In the genomic region with DNA sequence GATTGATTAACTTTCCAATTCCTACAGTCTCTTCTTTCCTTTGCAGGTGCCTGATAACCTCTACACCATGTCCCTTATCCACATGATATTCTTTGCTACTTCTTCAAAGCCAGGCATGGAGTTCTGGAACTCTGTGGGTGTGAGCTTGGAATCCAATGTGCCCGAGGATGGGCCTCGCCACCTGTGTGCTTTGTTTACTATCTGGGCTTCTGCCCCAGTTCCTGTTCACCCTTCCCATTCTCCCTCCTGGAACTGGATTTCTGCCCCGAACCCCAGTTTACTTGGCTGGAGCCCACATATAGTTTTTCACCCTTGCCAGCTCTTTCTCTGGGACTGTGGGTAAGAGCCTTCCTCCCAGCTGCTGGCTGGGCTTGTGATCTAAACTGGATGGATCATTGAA, we compare ENCODE assay signal across 33 cellular contexts.
"Had no signal": no experiment of that assay in that cellular context is flagged by ENCODE, and none has a peak within 500 bp of the region (broad histone marks: within the 10 kb centered on the region; RNA-seq: fewer than 3 reads in every experiment).

No MANE protein-coding gene starts in this region.

- ATAC-seq: activated naive CD4-positive, alpha-beta T cell treated with anti-CD3 and anti-CD28 coated beads, Interleukin-2, amount 50 U/mL, for 72 hours; activated T-cell treated with anti-CD3 and anti-CD28 coated beads, Interleukin-2, amount 50 U/mL, for 4 hours; T-cell had no signal

- H3K4me2 ChIP-seq: SK-N-SH had no signal

- H3K9me3 ChIP-seq: MG63, Peyer's patch, SJSA1, SK-N-SH had no signal

- H3K27me3 ChIP-seq: brain microvascular endothelial cell, MG63, Peyer's patch had no signal

- H3K9ac ChIP-seq: SK-N-SH had no signal

- H3K27ac ChIP-seq: brain microvascular endothelial cell, Peyer's patch, SJSA1, VCaP had no signal

- H3K36me3 ChIP-seq: brain microvascular endothelial cell, MG63, Peyer's patch, SJSA1 had no signal

- DNase-seq: activated B cell treated with CpG ODN at 0.5 μM for 24 hours; activated CD4-positive, alpha-beta memory T cell treated with anti-CD3 and anti-CD28 coated beads for 36 hours; activated CD4-positive, alpha-beta T cell treated with anti-CD3 and anti-CD28 coated beads for 4 hours; activated CD4-positive, alpha-beta T cell treated with anti-CD3 and anti-CD28 coated beads, Interleukin-2, amount 50 U/mL, for 1 hour; activated CD4-positive, CD25-positive, alpha-beta regulatory T cell treated with anti-CD3 and anti-CD28 coated beads, Interleukin-2, amount 50 U/mL, for 72 hours; activated CD8-positive, alpha-beta memory T cell treated with anti-CD3 and anti-CD28 coated beads, Interleukin-2, amount 50 U/mL, for 4 hours; activated gamma-delta T cell treated with Interleukin-2 at 50 U/mL for 16 hours; activated naive CD4-positive, alpha-beta T cell treated with anti-CD3 and anti-CD28 coated beads for 36 hours; activated T-cell treated with anti-CD3 and anti-CD28 coated beads for 4 hours; activated T-cell treated with anti-CD3 and anti-CD28 coated beads, Interleukin-2, amount 50 U/mL, for 4 hours; amniotic stem cell; aorta; brain microvascular endothelial cell; central memory CD4-positive, alpha-beta T cell; MG63; NCI-H1048; NCI-H1105 treated with DMSO at 0.1 percent for 48 hours; NCI-H1436; NCI-H1694; NCI-H1930; NCI-H2081 treated with DMSO at 0.1 percent for 48 hours; NCI-H226; NCI-H524 treated with DMSO at 0.1 percent for 48 hours; Peyer's patch; RPMI8226; SHP77 treated with DMSO at 0.1 percent for 48 hours; SK-N-SH; T-cell; T-helper 2 cell; T-helper 9 cell had no signal

- H3K4me3 ChIP-seq: MG63, Peyer's patch, SJSA1 had no signal
